8 cellular contexts compared by ENCODE assay signal in the genomic region with DNA sequence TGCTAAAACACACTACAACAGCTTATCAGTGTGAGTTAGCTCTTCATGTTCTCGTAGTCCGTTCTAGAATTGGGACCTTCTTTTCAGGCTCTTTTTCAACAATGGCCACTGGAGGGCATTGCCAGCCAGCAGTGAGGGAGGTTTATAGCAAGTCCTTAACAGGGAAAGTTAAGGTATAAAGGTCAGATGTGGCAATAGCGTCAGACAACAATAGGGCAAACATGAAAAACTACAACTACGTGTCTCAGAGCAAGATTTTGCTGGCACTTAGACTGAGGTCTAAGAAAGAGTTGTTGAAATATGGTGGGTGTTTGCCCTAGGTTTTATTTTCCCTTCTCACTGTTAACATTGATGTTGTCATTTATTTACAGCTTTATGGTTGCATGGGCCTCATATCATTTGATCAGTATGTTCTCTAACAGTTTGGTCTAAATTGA.
A peak's percentile ranks its signal among the peaks of the same experiment; 100 is the strongest.
DNase-seq lines count a peak whose midpoint lies in the region; ATAC-seq and TF ChIP-seq lines count a peak whose summit lies in the region.

No MANE protein-coding gene starts in this region.

- peak; percentile 56 for TF ChIP-seq CTCF in upper lobe of right lung (IDR thresholded peaks at IDR 0.05)

- H3K36me3 ChIP-seq in upper lobe of right lung: no peaks in the 10 kb centered on the region

- no peaks in the 10 kb centered on the region for H3K27me3 ChIP-seq in upper lobe of right lung

- no peaks in the 10 kb centered on the region for H3K9me3 Mint-ChIP-seq in activated naive CD8-positive, alpha-beta T cell treated with anti-CD3 and anti-CD28 coated beads, Interleukin-2, amount 50 U/mL, for 24 hours

- no peaks in the 10 kb centered on the region for H3K4me1 ChIP-seq in upper lobe of right lung

- intact Hi-C loops in upper lobe of right lung (cut with DNase I): no loop called here

- H3K9me3 ChIP-seq in upper lobe of right lung: no peaks in the 10 kb centered on the region

- peaks cover 37% of the 10 kb centered on the region for H3K27me3 Mint-ChIP-seq in activated naive CD8-positive, alpha-beta T cell treated with anti-CD3 and anti-CD28 coated beads, Interleukin-2, amount 50 U/mL, for 24 hours

- no peak overlapping the region for H3K4me3 Mint-ChIP-seq in activated naive CD8-positive, alpha-beta T cell treated with anti-CD3 and anti-CD28 coated beads, Interleukin-2, amount 50 U/mL, for 24 hours

- H3K36me3 Mint-ChIP-seq in activated naive CD8-positive, alpha-beta T cell treated with anti-CD3 and anti-CD28 coated beads, Interleukin-2, amount 50 U/mL, for 24 hours (ENCODE audit: low read depth): no peaks in the 10 kb centered on the region

- no peak overlapping the region for H3K27ac Mint-ChIP-seq in activated naive CD8-positive, alpha-beta T cell treated with anti-CD3 and anti-CD28 coated beads, Interleukin-2, amount 50 U/mL, for 24 hours

- no peak overlapping the region for H3K27ac ChIP-seq in upper lobe of right lung

- ATAC-seq in GM18511 (IDR thresholded peaks at IDR 0.05; ENCODE audit: unreplicated experiment) (peak; percentile 57), upper lobe of right lung (peak; percentile 84)
- peak; percentile 77 for ATAC-seq in activated naive CD8-positive, alpha-beta T cell treated with anti-CD3 and anti-CD28 coated beads, Interleukin-2, amount 50 U/mL, for 24 hours

- H3K4me1 Mint-ChIP-seq in activated naive CD8-positive, alpha-beta T cell treated with anti-CD3 and anti-CD28 coated beads, Interleukin-2, amount 50 U/mL, for 24 hours: no peaks in the 10 kb centered on the region

- DNase-seq in AG08396 (ENCODE audit: low spot score): peak; percentile 15
- peak; percentile 16 for DNase-seq in NCI-H1105 (lab: John Stamatoyannopoulos, UW)
- peak; percentile 4 for DNase-seq in activated naive CD8-positive, alpha-beta T cell treated with anti-CD3 and anti-CD28 coated beads, Interleukin-2, amount 50 U/mL, for 24 hours
- peak; percentile 31 for DNase-seq in iPS-NIHi7 (ENCODE audit: extremely low spot score)
- no peak for DNase-seq in upper lobe of right lung
- no peak for DNase-seq in stimulated activated CD4-positive, alpha-beta T cell treated with anti-CD3 and anti-CD28 coated beads, Interleukin-4, amount 100 ng/mL, for 1 hour
- DNase-seq in activated CD4-positive, CD25-positive, alpha-beta regulatory T cell treated with anti-CD3 and anti-CD28 coated beads, Interleukin-2, amount 50 U/mL, for 72 hours: no peak

- no peak overlapping the region for H3K4me3 ChIP-seq in upper lobe of right lung

Comparison
In these comparisons a context has a peak if more than half of its experiments do, and no peak if none do; other contexts are left out.
1. DNase-seq: peak in AG08396 (single experiment), NCI-H1105 (single experiment), activated naive CD8-positive, alpha-beta T cell treated with anti-CD3 and anti-CD28 coated beads, Interleukin-2, amount 50 U/mL, for 24 hours (single experiment) and iPS-NIHi7 (single experiment); none in upper lobe of right lung (single experiment), stimulated activated CD4-positive, alpha-beta T cell treated with anti-CD3 and anti-CD28 coated beads, Interleukin-4, amount 100 ng/mL, for 1 hour (single experiment) and activated CD4-positive, CD25-positive, alpha-beta regulatory T cell treated with anti-CD3 and anti-CD28 coated beads, Interleukin-2, amount 50 U/mL, for 72 hours (single experiment).
2. Peak in every context shown above with its lines, with median percentiles within 50 percentile points of each other: ATAC-seq.